Comparison of ENCODE assay signal across 14 cellular contexts in genomic region chr6:155351273-155352129, GRCh38. TPM values are rescaled to one million over a fixed set of nuclear protein-coding genes. Genes with fewer than 3 reads are reported as not detected.
DNase-seq lines count a peak whose midpoint lies in the region; ATAC-seq, FAIRE-seq and TF ChIP-seq lines count a peak whose summit lies in the region.
"Had no signal": no experiment of that assay in that cellular context is flagged by ENCODE, and none has a peak within 500 bp of the region (broad histone marks: within the 10 kb centered on the region; RNA-seq: fewer than 3 reads in every experiment).

No MANE protein-coding gene starts in this region.

- WGBS in GM23248 (ENCODE audit: low coverage in 1 of 2, low lambda C conversion rate in 2 of 2, missing lambda C conversion rate in 2 of 2), 2 experiments, result 83 to 86% methylated on average over 5 of the region's 5 CpGs

- in situ Hi-C loops in GM23248 (cut with MboI), result no loop called here

- no peaks in the 10 kb centered on the region for H3K27me3 ChIP-seq in GM06990 (replicated peaks; ENCODE audit: control insufficient read depth, insufficient read depth, low read length)
- H3K27me3 ChIP-seq in GM23248 (replicated peaks; ENCODE audit: insufficient read depth), result no peaks in the 10 kb centered on the region

- no peak overlapping the region for H2AFZ ChIP-seq in GM23248

- H3K9ac ChIP-seq in GM23248, result no peak overlapping the region

- peaks cover 20% of the 10 kb centered on the region for H3K4me1 ChIP-seq in GM23248 (ENCODE audit: insufficient read depth)

- no peak for TF ChIP-seq CTCF in GM06990 (IDR thresholded peaks at IDR 0.05; ENCODE audit: insufficient read depth, low read length, poor library complexity, severe bottlenecking)

- peaks cover 7% of the 10 kb centered on the region for H3K9me3 ChIP-seq in GM23248 (ENCODE audit: low read depth)

- no peaks in the 10 kb centered on the region for H4K20me1 ChIP-seq in GM23248 (ENCODE audit: insufficient read depth)

- H3K4me2 ChIP-seq in GM23248 (ENCODE audit: unreplicated experiment), result no peak overlapping the region

- no peak overlapping the region for H3K27ac ChIP-seq in GM23248

- ATAC-seq in HG02623 (IDR thresholded peaks at IDR 0.05; ENCODE audit: unreplicated experiment) (peak; percentile 91), HG03378 (IDR thresholded peaks at IDR 0.05; ENCODE audit: unreplicated experiment) (peak; percentile 98), left lobe of liver (no peak)

- no peaks in the 10 kb centered on the region for H3K79me2 ChIP-seq in GM23248 (ENCODE audit: insufficient read depth)

- FAIRE-seq in GM19239 (lab: Jason Lieb, UNC), result peak; percentile 94
- FAIRE-seq: endothelial cell of umbilical vein had no signal

- H3K4me3 ChIP-seq in GM06990 (replicated peaks; ENCODE audit: low read depth, low read length) (no peak overlapping the region), GM23248 (no peak overlapping the region)

- no peaks in the 10 kb centered on the region for H3K9me2 ChIP-seq in GM23248 (ENCODE audit: insufficient read depth)

- H3F3A ChIP-seq in GM23248 (ENCODE audit: insufficient read depth), result peaks cover 25% of the 10 kb centered on the region

- H3K36me3 ChIP-seq in GM06990 (ENCODE audit: control insufficient read depth, insufficient read depth, low read length) (no peaks in the 10 kb centered on the region), GM23248 (ENCODE audit: low read depth) (no peaks in the 10 kb centered on the region)

- peak; percentile 84 for DNase-seq in GM06990 (ENCODE audit: extremely low read depth, insufficient read length)
- DNase-seq in GM19239 (ENCODE audit: insufficient read length, low spot score), result peak; percentile 50
- no peak for DNase-seq in left lobe of liver (ENCODE audit: low spot score)
- no peak for DNase-seq in NCI-H2196 (lab: John Stamatoyannopoulos, UW; ENCODE audit: unreplicated experiment)
- no peak for DNase-seq in GM23248
- DNase-seq in NCI-H2081 (lab: John Stamatoyannopoulos, UW), result no peak
- DNase-seq: activated CD8-positive, alpha-beta memory T cell treated with anti-CD3 and anti-CD28 coated beads, Interleukin-2, amount 50 U/mL, for 48 hours; naive B cell; NCI-H1105; small intestine; stimulated activated CD8-positive, alpha-beta memory T cell treated with anti-CD3 and anti-CD28 coated beads, Interleukin-4, amount 100 ng/mL, for 48 hours had no signal

RNA-seq across cellular contexts. Expression of gene TFB1M, which starts 37.2 kb away (rescaled TPM):
- 22.2 TPM for total RNA-seq in left lobe of liver
- 9.0 and 14.0 TPM in 2 replicates for total RNA-seq in GM23248 (2014; rRNA removed; shearing (Covaris generic))
- polyA plus RNA-seq in GM23248 (2016; fragmentation: Nextera tagmentation; extraction: Ambion mirVana), result 13.4 and 14.0 TPM in 2 replicates

Comparison
In these comparisons a context has a peak if more than half of its experiments do, and no peak if none do; other contexts are left out.
1. DNase-seq: peak in GM06990 (single experiment) and GM19239 (single experiment); none in left lobe of liver (single experiment), NCI-H2196 (single experiment), GM23248 (single experiment) and NCI-H2081 (0 of 2).